In genomic region chr12:124599074-124599999, GRCh38 we compare ENCODE assay signal across 10 cellular contexts. TPM values are rescaled to one million over a fixed set of nuclear protein-coding genes. Genes with fewer than 3 reads are reported as not detected.
A peak's percentile ranks its signal among the peaks of the same experiment; 100 is the strongest.
DNase-seq lines count a peak whose midpoint lies in the region; ATAC-seq, FAIRE-seq and TF ChIP-seq lines count a peak whose summit lies in the region.
"Had no signal": no experiment of that assay in that cellular context is flagged by ENCODE, and none has a peak within 500 bp of the region (broad histone marks: within the 10 kb centered on the region; RNA-seq: fewer than 3 reads in every experiment).

No MANE protein-coding gene starts in this region.

- POLR2A ChIA-PET in activated CD4-positive, alpha-beta memory T cell treated with anti-CD3 and anti-CD28 coated beads for 36 hours (lab: Charles Lee), result interaction anchor here (1.4 kb wide), 1 partner anchor 176 kb away, joined by 4 read pairs; no protein-coding TSS in a partner anchor

- peaks cover 3% of the 10 kb centered on the region for H3K9me3 Mint-ChIP-seq in activated CD4-positive, alpha-beta memory T cell treated with anti-CD3 and anti-CD28 coated beads for 36 hours
- H3K9me3 Mint-ChIP-seq in osteocyte (ENCODE audit: unreplicated experiment) (peaks cover 3% of the 10 kb centered on the region), GM23338 (peaks cover 3% of the 10 kb centered on the region; the same call in 2 of the 3 replicates)

- H3K9me2 ChIP-seq in GM23338 (ENCODE audit: insufficient read depth), result 0 out of 2 replicates have a peak, but pooled peaks cover 2% of the 10 kb centered on the region

- FAIRE-seq in H54 (lab: Jason Lieb, UNC), result peak; percentile 55

- H3K9me3 ChIP-seq in thyroid gland, result no peaks in the 10 kb centered on the region

- no peaks in the 10 kb centered on the region for H3K79me2 ChIP-seq in GM23338 (replicated peaks; ENCODE audit: insufficient read depth)

- no peaks in the 10 kb centered on the region for H3F3A ChIP-seq in GM23338 (replicated peaks; ENCODE audit: low read depth)

- H3K27me3 ChIP-seq in thyroid gland (no peaks in the 10 kb centered on the region), GM23338 (ENCODE audit: insufficient read depth) (no peaks in the 10 kb centered on the region)

- peaks cover 13% of the 10 kb centered on the region for H3K27me3 Mint-ChIP-seq in activated CD4-positive, alpha-beta memory T cell treated with anti-CD3 and anti-CD28 coated beads for 36 hours
- H3K27me3 Mint-ChIP-seq in osteocyte (ENCODE audit: unreplicated experiment) (no peaks in the 10 kb centered on the region), GM23338 (ENCODE audit: insufficient read depth, low read depth, poor library complexity) (peaks cover 9% of the 10 kb centered on the region)

- intact Hi-C loops in activated CD4-positive, alpha-beta memory T cell treated with anti-CD3 and anti-CD28 coated beads for 36 hours (cut with micrococcal nuclease), result loop anchor here (1.0 kb wide), 1 partner anchor 176 kb away; no protein-coding TSS in a partner anchor
- intact Hi-C loops in thyroid gland (cut with DNase I), result no loop called here

- H3K4me2 ChIP-seq in GM23338, result no peak overlapping the region

- H3K4me1 ChIP-seq in thyroid gland (no peaks in the 10 kb centered on the region), GM23338 (ENCODE audit: insufficient read depth) (no peaks in the 10 kb centered on the region)

- no peak for ATAC-seq in GM23338

- H3K27ac ChIP-seq in thyroid gland, result no peak overlapping the region
- no peak overlapping the region for H3K27ac ChIP-seq in GM23338 (ENCODE audit: low read depth)

- H2AFZ ChIP-seq in GM23338, result no peak overlapping the region

- 87 to 88% methylated on average over 10 of the region's 10 CpGs for WGBS in thyroid gland, 2 donors

- H3K36me3 ChIP-seq in thyroid gland (no peaks in the 10 kb centered on the region), GM23338 (ENCODE audit: insufficient read depth) (no peaks in the 10 kb centered on the region)

- TF ChIP-seq CTCF in thyroid gland (IDR thresholded peaks at IDR 0.05) (no peak), osteocyte (IDR thresholded peaks at IDR 0.05) (no peak), GM23338 (conservative IDR thresholded peaks at IDR 0.05; ENCODE audit: low read depth in 2 of 2) (no peak)

- DNase-seq in CD1c-positive myeloid dendritic cell (ENCODE audit: extremely low spot score) (peak; percentile 28), H54 (ENCODE audit: insufficient read length, low spot score) (peak; percentile 59), iris pigment epithelial cell (ENCODE audit: low read depth) (peak; percentile 85), thyroid gland (no peak), NCI-H2029 treated with DMSO at 0.1 percent for 48 hours (lab: John Stamatoyannopoulos, UW) (no peak), osteocyte (ENCODE audit: extremely low spot score, unreplicated experiment) (no peak), GM23338 (ENCODE audit: low spot score) (no peak)
- DNase-seq in activated CD4-positive, alpha-beta memory T cell treated with anti-CD3 and anti-CD28 coated beads for 36 hours, result peak; percentile 71
- DNase-seq: NCI-H345, substantia nigra had no signal

- CTCF ChIA-PET in activated CD4-positive, alpha-beta memory T cell treated with anti-CD3 and anti-CD28 coated beads for 36 hours (lab: Charles Lee), result no interaction called here

- H3K4me3 ChIP-seq in thyroid gland (replicated peaks in 1 of 3) (no peak overlapping the region), GM23338 (no peak overlapping the region)

- H3K27ac Mint-ChIP-seq in activated CD4-positive, alpha-beta memory T cell treated with anti-CD3 and anti-CD28 coated beads for 36 hours, result no peak overlapping the region
- no peak overlapping the region for H3K27ac Mint-ChIP-seq in osteocyte (ENCODE audit: unreplicated experiment)
- H3K27ac Mint-ChIP-seq in GM23338, result no peak overlapping the region

- TF ChIP-seq POLR2A in H54 (IDR thresholded peaks at IDR 0.05; ENCODE audit: low read depth, low read length) (no peak), thyroid gland (IDR thresholded peaks at IDR 0.05) (no peak)

- no peak overlapping the region for H3K4me3 Mint-ChIP-seq in activated CD4-positive, alpha-beta memory T cell treated with anti-CD3 and anti-CD28 coated beads for 36 hours
- H3K4me3 Mint-ChIP-seq in osteocyte (ENCODE audit: unreplicated experiment), result no peak overlapping the region
- H3K4me3 Mint-ChIP-seq in GM23338, result no peak overlapping the region

- no peaks in the 10 kb centered on the region for H4K20me1 ChIP-seq in GM23338 (replicated peaks; ENCODE audit: insufficient read depth)

- H3K36me3 Mint-ChIP-seq in activated CD4-positive, alpha-beta memory T cell treated with anti-CD3 and anti-CD28 coated beads for 36 hours, result no peaks in the 10 kb centered on the region
- H3K36me3 Mint-ChIP-seq in osteocyte (ENCODE audit: unreplicated experiment) (no peaks in the 10 kb centered on the region), GM23338 (ENCODE audit: low read depth) (no peaks in the 10 kb centered on the region)

- H3K4me1 Mint-ChIP-seq in activated CD4-positive, alpha-beta memory T cell treated with anti-CD3 and anti-CD28 coated beads for 36 hours (ENCODE audit: low read depth), result peaks cover 10% of the 10 kb centered on the region
- H3K4me1 Mint-ChIP-seq in osteocyte (ENCODE audit: unreplicated experiment), result peaks cover 11% of the 10 kb centered on the region
- H3K4me1 Mint-ChIP-seq in GM23338, result no peaks in the 10 kb centered on the region; the same call in 2 of the 3 replicates

TF ChIP-seq in GM23338, 12 proteins besides CTCF, POLR2A, EP300 and RAD21 (continues in another document):
- TF ChIP-seq ZNF114 (CRISPR knock-in tag; IDR thresholded peaks at IDR 0.05), result no peak
- no peak for TF ChIP-seq NANOG (IDR thresholded peaks at IDR 0.05; ENCODE audit: borderline replicate concordance)
- no peak for TF ChIP-seq ETS1 (IDR thresholded peaks at IDR 0.05)
- no peak for TF ChIP-seq POLR2AphosphoS5 (IDR thresholded peaks at IDR 0.05; ENCODE audit: low read depth)

RNA-seq across cellular contexts. Expression of gene NCOR2, which starts 31.9 kb away (rescaled TPM):
- total RNA-seq in activated CD4-positive, alpha-beta memory T cell treated with anti-CD3 and anti-CD28 coated beads for 36 hours, result 10 to 100 TPM; 86.1 to 86.9 TPM
- total RNA-seq in thyroid gland, result 100 to 1,000 TPM in 2 of 4 donors, 10 to 100 TPM in 2; 45.3 to 178 (median 99.9) TPM
- total RNA-seq in osteocyte, result 362 and 381 TPM in 2 replicates
- total RNA-seq in GM23338 (2014; rRNA removed; shearing (Covaris generic)), result 180 and 190 TPM in 2 replicates
- polyA plus RNA-seq in GM23338 (2016; fragmentation: Nextera tagmentation; extraction: Ambion mirVana), result 69.6 and 76.5 TPM in 2 replicates

Comparison
In these comparisons a context has a peak if more than half of its experiments do, and no peak if none do; other contexts are left out.
1. DNase-seq: peak in CD1c-positive myeloid dendritic cell (single experiment), H54 (single experiment), activated CD4-positive, alpha-beta memory T cell treated with anti-CD3 and anti-CD28 coated beads for 36 hours (single experiment) and iris pigment epithelial cell (single experiment); none in thyroid gland (0 of 2), NCI-H2029 treated with DMSO at 0.1 percent for 48 hours (single experiment), osteocyte (single experiment) and GM23338 (single experiment).